8 cellular contexts compared by ENCODE assay signal in genomic region chr2:240566203-240567136, GRCh38.
DNase-seq lines count a peak whose midpoint lies in the region; ATAC-seq and TF ChIP-seq lines count a peak whose summit lies in the region.

No MANE protein-coding gene starts in this region.

- ATAC-seq in HG03060 (IDR thresholded peaks at IDR 0.05; ENCODE audit: low read depth, unreplicated experiment), result peak; percentile 28
- peak; percentile 58 to 69 for ATAC-seq in activated CD4-positive, CD25-positive, alpha-beta regulatory T cell treated with anti-CD3 and anti-CD28 coated beads, Interleukin-2, amount 50 U/mL, for 24 hours
- peak; percentile 59 for ATAC-seq in central memory CD8-positive, alpha-beta T cell (replicated peaks; ENCODE audit: extremely low read depth, poor library complexity, severe bottlenecking)

- DNase-seq in AG08395 (ENCODE audit: low spot score) (peak; percentile 90), NCI-H2171 treated with DMSO at 0.1 percent for 48 hours (lab: John Stamatoyannopoulos, UW) (peak; percentile 63), left kidney (ENCODE audit: low read depth, low spot score) (peak; percentile 88)
- peak; percentile 87 to 89 for DNase-seq in central memory CD8-positive, alpha-beta T cell (ENCODE audit: low spot score in 2 of 2)
- DNase-seq in stimulated activated CD4-positive, alpha-beta T cell treated with anti-CD3 and anti-CD28 coated beads, Interleukin-2, amount 100 ng/mL, for 4 hours (ENCODE audit: low read depth), result peak; percentile 92

- H3K4me1 Mint-ChIP-seq in central memory CD8-positive, alpha-beta T cell, result peaks cover 71% of the 10 kb centered on the region

- no peaks in the 10 kb centered on the region for H3K9me3 Mint-ChIP-seq in central memory CD8-positive, alpha-beta T cell

- peak overlapping the region; percentile 98 for H3K27ac Mint-ChIP-seq in central memory CD8-positive, alpha-beta T cell (ENCODE audit: low read depth)

- H3K4me3 Mint-ChIP-seq in central memory CD8-positive, alpha-beta T cell, result peak overlapping the region; percentile 91

- no peaks in the 10 kb centered on the region for H3K27me3 Mint-ChIP-seq in central memory CD8-positive, alpha-beta T cell

- H3K36me3 Mint-ChIP-seq in central memory CD8-positive, alpha-beta T cell (ENCODE audit: insufficient read depth), result peaks cover 32% of the 10 kb centered on the region

- TF ChIP-seq POLR2A in GM18526 (IDR thresholded peaks at IDR 0.05; ENCODE audit: extremely low read depth, insufficient read length), result peak; percentile 60

Comparison
In these comparisons a context has a peak if more than half of its experiments do, and no peak if none do; other contexts are left out.
1. Peak in every context shown above with its lines: DNase-seq and ATAC-seq.